25 cellular contexts compared by ENCODE assay signal in genomic region chr7:123170333-123171016, GRCh38. TPM values are rescaled to one million over a fixed set of nuclear protein-coding genes. Genes with fewer than 3 reads are reported as not detected.
DNase-seq lines count a peak whose midpoint lies in the region; ATAC-seq, FAIRE-seq and TF ChIP-seq lines count a peak whose summit lies in the region.
"Had no signal": no experiment of that assay in that cellular context is flagged by ENCODE, and none has a peak within 500 bp of the region (broad histone marks: within the 10 kb centered on the region; RNA-seq: fewer than 3 reads in every experiment).

No MANE protein-coding gene starts in this region.

- H3K79me1 ChIP-seq in H1 (ENCODE audit: low read depth, low read length): no peaks in the 10 kb centered on the region

- H3K27ac ChIP-seq in GM23338 (ENCODE audit: low read depth) (no peak overlapping the region), H1 (ENCODE audit: low read depth, low read length) (no peak overlapping the region), sigmoid colon (no peak overlapping the region)
- H3K27ac ChIP-seq: 22Rv1, A549, BLaER1, HL-60 had no signal

- H3K4me3 ChIP-seq in GM23338 (no peak overlapping the region), H1 (ENCODE audit: extremely low read depth in 1 of 4, insufficient read depth in 2 of 4, low read depth in 3 of 4, low read length in 4 of 4) (no peak overlapping the region), sigmoid colon (no peak overlapping the region), BE2C (ENCODE audit: low read depth, low read length) (no peak overlapping the region)
- H3K4me3 ChIP-seq: A549, BLaER1, GM12878 had no signal

- H3K27me3 ChIP-seq in GM23338 (ENCODE audit: insufficient read depth): no peaks in the 10 kb centered on the region
- no peaks in the 10 kb centered on the region for H3K27me3 ChIP-seq in H1 (replicated peaks in 1 of 4; ENCODE audit: control insufficient read depth in 3 of 4, extremely low read depth in 1 of 4, insufficient read depth in 3 of 4, low read length in 3 of 4)
- no peaks in the 10 kb centered on the region for H3K27me3 ChIP-seq in sigmoid colon
- no peaks in the 10 kb centered on the region for H3K27me3 ChIP-seq in BE2C
- H3K27me3 ChIP-seq: BLaER1 had no signal

- H2BK15ac ChIP-seq in H1 (ENCODE audit: low read length): no peak overlapping the region

- no peak for FAIRE-seq in H1 (lab: Jason Lieb, UNC)
- FAIRE-seq: A549, GM12878 had no signal

- no peaks in the 10 kb centered on the region for H3F3A ChIP-seq in GM23338 (replicated peaks; ENCODE audit: low read depth)

- 93% methylated on average over 12 of the region's 12 CpGs; no CpG with 5 or more reads in 1 of the 2 experiments for WGBS in H1 (ENCODE audit: extremely low coverage in 1 of 2, insufficient coverage in 1 of 2, insufficient read length in 1 of 2, insufficient replicate concordance in 2 of 2, low coverage in 1 of 2, low lambda C conversion rate in 2 of 2, missing lambda C conversion rate in 1 of 2), 2 experiments
- 91 to 93% methylated on average over 12 of the region's 12 CpGs for WGBS in sigmoid colon, 2 donors

- no peaks in the 10 kb centered on the region for H3K36me3 ChIP-seq in GM23338 (ENCODE audit: insufficient read depth)
- no peaks in the 10 kb centered on the region for H3K36me3 ChIP-seq in H1 (ENCODE audit: control insufficient read depth in 2 of 4, insufficient read depth in 4 of 4, low read length in 3 of 4)
- no peaks in the 10 kb centered on the region for H3K36me3 ChIP-seq in sigmoid colon
- H3K36me3 ChIP-seq in BE2C: no peaks in the 10 kb centered on the region
- H3K36me3 ChIP-seq: BLaER1 had no signal

- H3K4me1 ChIP-seq in GM23338 (ENCODE audit: insufficient read depth) (no peaks in the 10 kb centered on the region), H1 (replicated peaks in 1 of 4; ENCODE audit: control insufficient read depth in 3 of 4, insufficient read depth in 4 of 4, low read length in 3 of 4) (no peaks in the 10 kb centered on the region), sigmoid colon (no peaks in the 10 kb centered on the region), BE2C (no peaks in the 10 kb centered on the region)
- H3K4me1 ChIP-seq: A549, BLaER1 had no signal

- H2BK12ac ChIP-seq in H1 (ENCODE audit: low read depth, low read length): no peak overlapping the region

- TF ChIP-seq POLR2A in H1 (IDR thresholded peaks at IDR 0.05; ENCODE audit: control extremely low read depth in 1 of 2, low read depth in 2 of 2, low read length in 2 of 2) (no peak), sigmoid colon (IDR thresholded peaks at IDR 0.05) (no peak)

- no peak overlapping the region for H3K14ac ChIP-seq in H1 (ENCODE audit: insufficient read length)

- H4K8ac ChIP-seq in H1 (ENCODE audit: extremely low read depth, insufficient read depth, low read length): no peak overlapping the region

- peak; percentile 19 for DNase-seq in DMS53 (lab: John Stamatoyannopoulos, UW)
- no peak for DNase-seq in DMS53 treated with DMSO at 0.1 percent for 48 hours (lab: John Stamatoyannopoulos, UW; ENCODE audit: unreplicated experiment)
- DNase-seq in GM23338 (ENCODE audit: low spot score): no peak
- DNase-seq in H1 (ENCODE audit: low read depth in 1 of 2, low spot score in 2 of 2): no peak
- peak; percentile 61 for DNase-seq in sigmoid colon
- DNase-seq in BE2C: no peak
- DNase-seq in NCI-H1694 treated with DMSO at 0.1 percent for 48 hours (lab: John Stamatoyannopoulos, UW): no peak
- DNase-seq: AML-193; CD4-positive, alpha-beta memory T cell; DMS153; DND-41; EL; HCEC 1CT; HFFc6; KBM-7 had no signal

- H3K18ac ChIP-seq in H1 (ENCODE audit: extremely low read depth, low read length): no peak overlapping the region

- H3K56ac ChIP-seq in H1 (replicated peaks; ENCODE audit: insufficient read length, low read depth, low read length): no peak overlapping the region

- H3K79me2 ChIP-seq in GM23338 (replicated peaks; ENCODE audit: insufficient read depth): no peaks in the 10 kb centered on the region
- H3K79me2 ChIP-seq in H1 (ENCODE audit: control insufficient read depth in 1 of 2, insufficient read depth in 2 of 2, low read length in 2 of 2): no peaks in the 10 kb centered on the region

- peak overlapping the region; percentile 31; the same call in 1 of the 2 replicates for H3K27ac Mint-ChIP-seq in GM23338
- H3K27ac Mint-ChIP-seq: CD14-positive monocyte; CD4-positive, alpha-beta memory T cell; HFFc6; IgD-negative memory B cell had no signal

- intact Hi-C loops in sigmoid colon (cut with DNase I): no loop called here

- H4K91ac ChIP-seq in H1 (replicated peaks; ENCODE audit: insufficient read length, low read length): no peak overlapping the region

- H3K36me3 Mint-ChIP-seq in GM23338 (ENCODE audit: low read depth): no peaks in the 10 kb centered on the region
- H3K36me3 Mint-ChIP-seq: CD14-positive monocyte; CD4-positive, alpha-beta memory T cell; IgD-negative memory B cell had no signal

- H2BK20ac ChIP-seq in H1 (ENCODE audit: low read length): no peak overlapping the region

- no peak for ATAC-seq in GM23338
- ATAC-seq: A549, GM12878 had no signal

- H3K23ac ChIP-seq in H1 (ENCODE audit: insufficient read length): no peak overlapping the region

- H3K4ac ChIP-seq in H1 (replicated peaks; ENCODE audit: insufficient read length, low read depth, low read length): no peak overlapping the region

- no peaks in the 10 kb centered on the region for H3K4me1 Mint-ChIP-seq in GM23338
- H3K4me1 Mint-ChIP-seq: CD14-positive monocyte; CD4-positive, alpha-beta memory T cell; IgD-negative memory B cell had no signal

- H2AK5ac ChIP-seq in H1 (ENCODE audit: low read depth, low read length): no peak overlapping the region

- H3K9me3 ChIP-seq in H1 (ENCODE audit: insufficient read depth in 2 of 2, low read depth in 1 of 2, low read length in 1 of 2) (no peaks in the 10 kb centered on the region), sigmoid colon (no peaks in the 10 kb centered on the region), BE2C (no peaks in the 10 kb centered on the region)
- H3K9me3 ChIP-seq: A549, BLaER1 had no signal

- CTCF ChIA-PET in H1 (lab: Charles Lee; ENCODE audit: partially characterized antibody): interaction anchor here (0.7 kb wide), 1 partner anchor 196 kb away, joined by 3 read pairs; no protein-coding TSS in a partner anchor

- no peak overlapping the region for H2BK5ac ChIP-seq in H1 (ENCODE audit: low read depth, low read length)

- no peak overlapping the region for H3K4me2 ChIP-seq in GM23338
- H3K4me2 ChIP-seq in H1 (ENCODE audit: insufficient read depth in 1 of 2, low read depth in 2 of 2, low read length in 2 of 2): no peak overlapping the region
- H3K4me2 ChIP-seq: A549, BLaER1 had no signal

- TF ChIP-seq EP300 in H1 (IDR thresholded peaks at IDR 0.05; ENCODE audit: borderline replicate concordance in 1 of 2, low read depth in 2 of 2, low read length in 2 of 2): no peak
- TF ChIP-seq EP300 in sigmoid colon (IDR thresholded peaks at IDR 0.05): no peak

- H3K9ac ChIP-seq in H1 (replicated peaks in 1 of 4; ENCODE audit: extremely low read depth in 1 of 4, low read depth in 3 of 4, low read length in 3 of 4): no peak overlapping the region
- H3K9ac ChIP-seq: BLaER1 had no signal

- no peak overlapping the region for H4K5ac ChIP-seq in H1 (ENCODE audit: insufficient read length, low read depth, low read length)

- TF ChIP-seq CTCF in GM23338 (conservative IDR thresholded peaks at IDR 0.05; ENCODE audit: low read depth in 2 of 2): no peak
- TF ChIP-seq CTCF in H1 (IDR thresholded peaks at IDR 0.05; ENCODE audit: control extremely low read depth in 1 of 3, insufficient read depth in 1 of 3, low read depth in 1 of 3, low read length in 3 of 3): no peak
- no peak for TF ChIP-seq CTCF in sigmoid colon (IDR thresholded peaks at IDR 0.05)
- TF ChIP-seq CTCF in BE2C (IDR thresholded peaks at IDR 0.05; ENCODE audit: low read depth, low read length): no peak

- no peak overlapping the region for H3K4me3 Mint-ChIP-seq in GM23338
- H3K4me3 Mint-ChIP-seq: CD14-positive monocyte; CD4-positive, alpha-beta memory T cell; HFFc6 had no signal

- H2AFZ ChIP-seq in GM23338 (no peak overlapping the region), H1 (ENCODE audit: low read length) (peak overlapping the region; percentile 21; the same call in 1 of the 2 replicates)

- no peak for TF ChIP-seq RAD21 in H1 (IDR thresholded peaks at IDR 0.05 in 1 of 2, conservative IDR thresholded peaks at IDR 0.05 in 1 of 2; ENCODE audit: low read depth in 2 of 2, low read length in 2 of 2)

- H3K27me3 Mint-ChIP-seq in GM23338 (ENCODE audit: insufficient read depth, low read depth, poor library complexity): peaks cover 1% of the 10 kb centered on the region
- H3K27me3 Mint-ChIP-seq: CD4-positive, alpha-beta memory T cell; IgD-negative memory B cell had no signal

- H2BK120ac ChIP-seq in H1 (replicated peaks; ENCODE audit: low read depth, low read length): no peak overlapping the region

- POLR2A ChIA-PET in H1 (lab: Charles Lee; ENCODE audit: partially characterized antibody): interaction anchor here (0.7 kb wide), 1 partner anchor 9 kb away, joined by 3 read pairs; no protein-coding TSS in a partner anchor

- no peaks in the 10 kb centered on the region for H3K9me3 Mint-ChIP-seq in GM23338

- no peaks in the 10 kb centered on the region for H3K9me2 ChIP-seq in GM23338 (ENCODE audit: insufficient read depth)

- H3K23me2 ChIP-seq in H1 (ENCODE audit: low read depth, low read length): no peaks in the 10 kb centered on the region

- H4K20me1 ChIP-seq in GM23338 (replicated peaks; ENCODE audit: insufficient read depth) (no peaks in the 10 kb centered on the region), H1 (replicated peaks in 1 of 2; ENCODE audit: control insufficient read depth in 1 of 2, insufficient read depth in 2 of 2, low read length in 2 of 2) (no peaks in the 10 kb centered on the region)
- H4K20me1 ChIP-seq: BLaER1 had no signal

TF ChIP-seq in GM23338, 12 proteins besides CTCF, POLR2A, EP300 and RAD21 (continues in another document):
- TF ChIP-seq ZNF114 (CRISPR knock-in tag; IDR thresholded peaks at IDR 0.05) (no peak), EZH2phosphoT487 (IDR thresholded peaks at IDR 0.05; ENCODE audit: unreplicated experiment) (no peak)

TF ChIP-seq in H1, 55 proteins besides CTCF, POLR2A, EP300 and RAD21 (continues in another document):
- no peak for TF ChIP-seq EZH2 (IDR thresholded peaks at IDR 0.05; ENCODE audit: low read depth, low read length, severe bottlenecking)

RNA-seq across cellular contexts. Expression of gene SLC13A1, which starts 29.3 kb away (rescaled TPM):
- total RNA-seq in GM23338 (2014; rRNA removed; shearing (Covaris generic)): not detected in 2 replicates
- polyA plus RNA-seq in GM23338 (2016; fragmentation: Nextera tagmentation; extraction: Ambion mirVana) (not detected in 2 replicates), H1 (2011; rRNA removed) (not detected in 2 replicates), sigmoid colon (under 1 TPM in 2 of 3 donors, not detected in 1; 0.06 to 0.23 TPM)
- total RNA-seq in H1 (2021; fragmentation: NEBNext Ultra II Directional; extraction: Animal tissue kit (Norgen Biotek cat#: 25700)): not detected in 2 replicates
- polyA plus RNA-seq in H1 (2011; cell fraction: cytosol; rRNA removed): not detected
- polyA plus RNA-seq in H1 (2011; cell fraction: nucleus; rRNA removed): not detected
- polyA plus RNA-seq in H1 (2012, experiment 1 of 2): not detected in 4 replicates
- polyA plus RNA-seq in H1 (2012, experiment 2 of 2): not detected
- not detected for polyA plus RNA-seq in H1 (2013, experiment 1 of 2)
- polyA plus RNA-seq in H1 (2013, experiment 2 of 2): not detected
- not detected in 2 replicates for polyA minus RNA-seq in H1 (2011; rRNA and poly(A)+ RNA removed)
- polyA minus RNA-seq in H1 (2011; cell fraction: cytosol; rRNA and poly(A)+ RNA removed): not detected
- polyA minus RNA-seq in H1 (2011; cell fraction: nucleus; rRNA and poly(A)+ RNA removed): not detected
- total RNA-seq in sigmoid colon: not detected
- not detected for polyA plus RNA-seq in BE2C (2012; ENCODE audit: insufficient read depth, insufficient read length, low read depth)
- total RNA-seq: CD4-positive, alpha-beta memory T cell; G401; H4; HFFc6; HT1080 had no signal
- polyA plus RNA-seq: A549; CD14-positive monocyte; CD4-positive, alpha-beta memory T cell; GM12878; IgD-negative memory B cell had no signal

Comparison
In these comparisons a context has a peak if more than half of its experiments do, and no peak if none do; other contexts are left out.
1. DNase-seq: peak in DMS53 (single experiment) and sigmoid colon (single experiment); none in DMS53 treated with DMSO at 0.1 percent for 48 hours (single experiment), GM23338 (single experiment), H1 (0 of 2), BE2C (single experiment) and NCI-H1694 treated with DMSO at 0.1 percent for 48 hours (single experiment).